Comparison of ENCODE assay signal across 8 cellular contexts in genomic region chr19:2014731-2015610, GRCh38. TPM values are rescaled to one million over a fixed set of nuclear protein-coding genes. Genes with fewer than 3 reads are reported as not detected.
DNase-seq lines count a peak whose midpoint lies in the region; ATAC-seq and TF ChIP-seq lines count a peak whose summit lies in the region.

No MANE protein-coding gene starts in this region.

- H3K4me1 Mint-ChIP-seq in mesothelial cell of epicardium: peaks cover 5% of the 10 kb centered on the region

- ATAC-seq in GM21447 (IDR thresholded peaks at IDR 0.05; ENCODE audit: unreplicated experiment): no peak

- H3K36me3 ChIP-seq in vagina: no peaks in the 10 kb centered on the region

- H3K36me3 Mint-ChIP-seq in mesothelial cell of epicardium: peaks cover 23% of the 10 kb centered on the region

- H3K4me3 ChIP-seq in dorsolateral prefrontal cortex (peak overlapping the region; percentile 40 to 84 (median 70)), vagina (peak overlapping the region; percentile 78 to 87)

- H3K27me3 ChIP-seq in dorsolateral prefrontal cortex (no peaks in the 10 kb centered on the region), vagina (no peaks in the 10 kb centered on the region)

- DNase-seq in NCI-H146 (lab: John Stamatoyannopoulos, UW): peak; percentile 19
- no peak for DNase-seq in NCI-H146 treated with DMSO at 0.1 percent for 48 hours (lab: John Stamatoyannopoulos, UW; ENCODE audit: unreplicated experiment)
- DNase-seq in dorsolateral prefrontal cortex: peak in 1 of 10 donors; percentile 56
- DNase-seq in mesothelial cell of epicardium (ENCODE audit: low spot score in 2 of 2, unreplicated experiment in 2 of 2): peak in 1 of 2 experiments; percentile 50
- no peak for DNase-seq in vagina (ENCODE audit: extremely low spot score in 2 of 2)
- no peak for DNase-seq in GOT3 (lab: John Stamatoyannopoulos, UW)

- H3K9me3 ChIP-seq in vagina: no peaks in the 10 kb centered on the region

- peak overlapping the region; percentile 21 for H3K27ac Mint-ChIP-seq in mesothelial cell of epicardium

- H3K9me3 Mint-ChIP-seq in mesothelial cell of epicardium: no peaks in the 10 kb centered on the region

- peak overlapping the region; percentile 65 for H3K4me3 Mint-ChIP-seq in mesothelial cell of epicardium

- peak overlapping the region in 51 of 59 donors; percentile 46 to 94 (median 83) for H3K27ac ChIP-seq in dorsolateral prefrontal cortex
- peak overlapping the region; percentile 74 for H3K27ac ChIP-seq in vagina

- intact Hi-C loops in dorsolateral prefrontal cortex (cut with DNase I) (loop anchor here (5.0 to 10.0 kb wide), 2 partner anchors 52 to 310 kb away; partner anchors contain the start of genes LSM7 (in 1 of the 2) and SPPL2B (in 1 of the 2)), vagina (cut with DNase I) (loop anchor here (10.0 kb wide), 1 partner anchor 140 kb away; no protein-coding TSS in a partner anchor)

- TF ChIP-seq CTCF in dorsolateral prefrontal cortex (IDR thresholded peaks at IDR 0.05 in 54 of 56, conservative IDR thresholded peaks at IDR 0.05 in 2 of 56; ENCODE audit: low read depth in 1 of 56, partially characterized antibody in 56 of 56): no peak
- no peak for TF ChIP-seq CTCF in mesothelial cell of epicardium (IDR thresholded peaks at IDR 0.05; ENCODE audit: unreplicated experiment)
- TF ChIP-seq CTCF in vagina (IDR thresholded peaks at IDR 0.05): no peak

- TF ChIP-seq POLR2A in Raji (IDR thresholded peaks at IDR 0.05; ENCODE audit: insufficient read depth, low read depth, low read length): peak; percentile 23; the same call in 1 of the 2 replicates
- TF ChIP-seq POLR2A in vagina (IDR thresholded peaks at IDR 0.05): no peak

- H3K4me1 ChIP-seq in vagina: peaks cover 29% of the 10 kb centered on the region

- no peaks in the 10 kb centered on the region for H3K27me3 Mint-ChIP-seq in mesothelial cell of epicardium (ENCODE audit: low read depth)

RNA-seq across cellular contexts. Expression of gene BTBD2, which starts 0.5 kb away (rescaled TPM):
- total RNA-seq in dorsolateral prefrontal cortex: 100 to 1,000 TPM in 118 of 120 experiments, 10 to 100 TPM in 2; 79.8 to 247 (median 161) TPM
- 112 to 118 TPM (median 114 TPM) in 3 replicates for total RNA-seq in mesothelial cell of epicardium
- total RNA-seq in vagina: 81.5 TPM

RNA-seq across cellular contexts. Expression of gene MKNK2, which starts 36.1 kb away (rescaled TPM):
- 100 to 1,000 TPM in 32 of 120 experiments, 10 to 100 TPM in 88; 40.9 to 364 (median 77.4) TPM for total RNA-seq in dorsolateral prefrontal cortex
- total RNA-seq in mesothelial cell of epicardium: 92.6 to 97.1 TPM (median 95.9 TPM) in 3 replicates
- total RNA-seq in vagina: 185 TPM
